ENCODE assay signal across 8 cellular contexts in genomic region chr3:50320853-50321145, GRCh38. TPM values are rescaled to one million over a fixed set of nuclear protein-coding genes. Genes with fewer than 3 reads are reported as not detected.
DNase-seq lines count a peak whose midpoint lies in the region; ATAC-seq and TF ChIP-seq lines count a peak whose summit lies in the region.

No MANE protein-coding gene starts in this region.

- POLR2A ChIA-PET in CD8-positive, alpha-beta memory T cell (lab: Charles Lee), result interaction anchor here (0.5 to 2.3 kb wide), 3 partner anchors 14 to 33 kb away, joined by 3 to 12 read pairs (median 9); no protein-coding TSS in a partner anchor

- peak overlapping the region; percentile 88 for H3K4me2 ChIP-seq in neural progenitor cell

- CTCF ChIA-PET in CD8-positive, alpha-beta memory T cell (lab: Charles Lee), result interaction anchor here (1.0 to 1.1 kb wide), 2 partner anchors 29 to 74 kb away, joined by 3 to 4 read pairs; partner anchors contain the start of genes CYB561D2 and NPRL2

- H3K36me3 Mint-ChIP-seq in CD8-positive, alpha-beta memory T cell, result peaks cover 0 to 13% (median 2%) of the 10 kb centered on the region in 3 donors
- peaks cover 26% of the 10 kb centered on the region for H3K36me3 Mint-ChIP-seq in neural progenitor cell

- H3K9ac ChIP-seq in duodenal mucosa (ENCODE audit: low read depth in 1 of 2, low read length in 2 of 2) (peak overlapping the region; percentile 85 to 93), neural progenitor cell (peak overlapping the region; percentile 28)

- peaks cover 0 to 3% of the 10 kb centered on the region in 2 donors for H3K27me3 Mint-ChIP-seq in CD8-positive, alpha-beta memory T cell
- H3K27me3 Mint-ChIP-seq in neural progenitor cell (ENCODE audit: insufficient read depth, low read depth), result peaks cover 4% of the 10 kb centered on the region

- H3K36me3 ChIP-seq in CD8-positive, alpha-beta memory T cell (ENCODE audit: insufficient read depth, low read length), result peaks cover 1% of the 10 kb centered on the region
- H3K36me3 ChIP-seq in duodenal mucosa (ENCODE audit: control insufficient read depth in 1 of 2, insufficient read depth in 2 of 2, low read length in 2 of 2) (peaks cover 10 to 27% of the 10 kb centered on the region in 2 donors), neural progenitor cell (no peaks in the 10 kb centered on the region)

- in situ Hi-C loops in G401 (cut with HindIII; ENCODE audit: low sequenced_read_pairs), result no loop called here

- TF ChIP-seq CTCF in LNCaP clone FGC (IDR thresholded peaks at IDR 0.05; ENCODE audit: control insufficient read depth, extremely low read depth, insufficient read depth), result no peak
- no peak for TF ChIP-seq CTCF in neural progenitor cell (IDR thresholded peaks at IDR 0.05)

- no peaks in the 10 kb centered on the region for H3K27me3 ChIP-seq in CD8-positive, alpha-beta memory T cell (ENCODE audit: insufficient read depth, low read length, poor library complexity, severe bottlenecking)
- no peaks in the 10 kb centered on the region for H3K27me3 ChIP-seq in duodenal mucosa (ENCODE audit: control insufficient read depth in 1 of 2, insufficient read depth in 2 of 2, low read length in 2 of 2)
- H3K27me3 ChIP-seq in neural progenitor cell, result no peaks in the 10 kb centered on the region

- H3F3A ChIP-seq in neural progenitor cell (ENCODE audit: low read depth), result peaks cover 35% of the 10 kb centered on the region

- peaks cover 37 to 62% (median 48%) of the 10 kb centered on the region in 3 donors for H3K4me1 Mint-ChIP-seq in CD8-positive, alpha-beta memory T cell
- H3K4me1 Mint-ChIP-seq in neural progenitor cell, result peaks cover 49% of the 10 kb centered on the region

- H3K27ac Mint-ChIP-seq in CD8-positive, alpha-beta memory T cell, result peak overlapping the region; percentile 73 to 93 (median 87)
- H3K27ac Mint-ChIP-seq in neural progenitor cell, result peak overlapping the region; percentile 98

- peak overlapping the region; percentile 85 to 94 (median 92) for H3K4me3 Mint-ChIP-seq in CD8-positive, alpha-beta memory T cell
- peak overlapping the region; percentile 99 for H3K4me3 Mint-ChIP-seq in neural progenitor cell

- H3K9me3 Mint-ChIP-seq in CD8-positive, alpha-beta memory T cell, result no peaks in the 10 kb centered on the region
- no peaks in the 10 kb centered on the region for H3K9me3 Mint-ChIP-seq in neural progenitor cell

- H3K4me1 ChIP-seq in CD8-positive, alpha-beta memory T cell (ENCODE audit: insufficient read depth, low read length), result peaks cover 35% of the 10 kb centered on the region
- H3K4me1 ChIP-seq in duodenal mucosa (ENCODE audit: control insufficient read depth in 1 of 2, insufficient read depth in 2 of 2, low read length in 2 of 2) (peaks cover 68 to 80% of the 10 kb centered on the region in 2 donors), neural progenitor cell (peaks cover 28% of the 10 kb centered on the region)

- H3K79me2 ChIP-seq in neural progenitor cell (ENCODE audit: low read depth), result peaks cover 37% of the 10 kb centered on the region

- peaks cover 36% of the 10 kb centered on the region for H4K20me1 ChIP-seq in neural progenitor cell (ENCODE audit: low read depth)

- no peak for DNase-seq in CD8-positive, alpha-beta memory T cell
- DNase-seq in LNCaP clone FGC (ENCODE audit: low read depth), result no peak
- DNase-seq in neural progenitor cell (ENCODE audit: low spot score), result no peak
- no peak for DNase-seq in NCI-H2029 treated with DMSO at 0.1 percent for 48 hours (lab: John Stamatoyannopoulos, UW)
- DNase-seq in NCI-H1436 (lab: John Stamatoyannopoulos, UW), result no peak
- DNase-seq in G401 (ENCODE audit: low spot score), result no peak

- no peak for ATAC-seq in HG03135 (IDR thresholded peaks at IDR 0.05; ENCODE audit: unreplicated experiment)

- H2AFZ ChIP-seq in neural progenitor cell (replicated peaks), result no peak overlapping the region

- H3K27ac ChIP-seq in CD8-positive, alpha-beta memory T cell (ENCODE audit: low read depth, low read length), result peak overlapping the region; percentile 88
- H3K27ac ChIP-seq in duodenal mucosa (ENCODE audit: low read depth, low read length), result peak overlapping the region; percentile 93
- peak overlapping the region; percentile 42 for H3K27ac ChIP-seq in neural progenitor cell

- peak overlapping the region; percentile 91 for H3K4me3 ChIP-seq in CD8-positive, alpha-beta memory T cell (ENCODE audit: low read length)
- H3K4me3 ChIP-seq in LNCaP clone FGC (ENCODE audit: low read depth, low read length) (peak overlapping the region; percentile 95), duodenal mucosa (ENCODE audit: low read depth in 1 of 2, low read length in 2 of 2) (peak overlapping the region; percentile 83 to 94), neural progenitor cell (peak overlapping the region; percentile 84)

- H3K9me3 ChIP-seq in CD8-positive, alpha-beta memory T cell (ENCODE audit: low read length), result no peaks in the 10 kb centered on the region
- H3K9me3 ChIP-seq in duodenal mucosa (ENCODE audit: control insufficient read depth in 1 of 2, low read length in 2 of 2) (no peaks in the 10 kb centered on the region), neural progenitor cell (ENCODE audit: low read depth) (no peaks in the 10 kb centered on the region)

RNA-seq across cellular contexts. Expression of gene HYAL2, which starts 1.7 kb away (rescaled TPM):
- total RNA-seq in CD8-positive, alpha-beta memory T cell, result 10 to 100 TPM; 13.7 to 13.9 TPM
- 10.8 TPM for polyA plus RNA-seq in CD8-positive, alpha-beta memory T cell
- total RNA-seq in neural progenitor cell (ENCODE audit: low replicate concordance), result 38.9 and 92.3 TPM in 2 replicates
- 91.0 and 99.0 TPM in 2 replicates for total RNA-seq in G401 (2014; rRNA removed; shearing (Covaris generic))

RNA-seq across cellular contexts. Expression of gene TUSC2, which starts 7.2 kb away (rescaled TPM):
- 10 to 100 TPM; 31.4 to 36.6 TPM for total RNA-seq in CD8-positive, alpha-beta memory T cell
- 52.9 TPM for polyA plus RNA-seq in CD8-positive, alpha-beta memory T cell
- total RNA-seq in neural progenitor cell (ENCODE audit: low replicate concordance), result 14.9 and 36.1 TPM in 2 replicates
- 45.0 and 45.4 TPM in 2 replicates for total RNA-seq in G401 (2014; rRNA removed; shearing (Covaris generic))

RNA-seq across cellular contexts. Expression of gene HYAL1, which starts 17.4 kb away (rescaled TPM):
- under 1 TPM in 1 of 2 experiments, not detected in 1; 0.13 TPM for total RNA-seq in CD8-positive, alpha-beta memory T cell
- 0.81 TPM for polyA plus RNA-seq in CD8-positive, alpha-beta memory T cell
- total RNA-seq in neural progenitor cell (ENCODE audit: low replicate concordance), result 1.6 and 3.0 TPM in 2 replicates
- 15.8 and 18.4 TPM in 2 replicates for total RNA-seq in G401 (2014; rRNA removed; shearing (Covaris generic))

RNA-seq across cellular contexts. Expression of gene RASSF1, which starts 19.8 kb away (rescaled TPM):
- 10 to 100 TPM; 70.8 to 71.9 TPM for total RNA-seq in CD8-positive, alpha-beta memory T cell
- 152 TPM for polyA plus RNA-seq in CD8-positive, alpha-beta memory T cell
- total RNA-seq in neural progenitor cell (ENCODE audit: low replicate concordance), result 13.7 and 19.5 TPM in 2 replicates
- 23.2 and 31.8 TPM in 2 replicates for total RNA-seq in G401 (2014; rRNA removed; shearing (Covaris generic))

RNA-seq across cellular contexts. Expression of gene HYAL3, which starts 21.6 kb away (rescaled TPM):
- 1 to 10 TPM; 7.7 to 8.4 TPM for total RNA-seq in CD8-positive, alpha-beta memory T cell
- 3.6 TPM for polyA plus RNA-seq in CD8-positive, alpha-beta memory T cell
- total RNA-seq in neural progenitor cell (ENCODE audit: low replicate concordance), result 2.2 and 4.9 TPM in 2 replicates
- 7.9 and 10.0 TPM in 2 replicates for total RNA-seq in G401 (2014; rRNA removed; shearing (Covaris generic))

Comparison
In these comparisons a context has a peak if more than half of its experiments do, and no peak if none do; other contexts are left out.
1. H3K27ac ChIP-seq: peak in every context shown above with its lines; median percentile 93 in duodenal mucosa; 88 in CD8-positive, alpha-beta memory T cell; 42 in neural progenitor cell.